Comparison of ENCODE assay signal across 10 cellular contexts in genomic region chr12:65188179-65188709, GRCh38.
DNase-seq lines count a peak whose midpoint lies in the region; ATAC-seq and FAIRE-seq lines count a peak whose summit lies in the region.
"Had no signal": no experiment of that assay in that cellular context is flagged by ENCODE, and none has a peak within 500 bp of the region (broad histone marks: within the 10 kb centered on the region; RNA-seq: fewer than 3 reads in every experiment).

No MANE protein-coding gene starts in this region.

- peak; percentile 9 for DNase-seq in iris pigment epithelial cell (ENCODE audit: low read depth)
- no peak for DNase-seq in effector CD4-positive, alpha-beta T cell
- DNase-seq in NCI-H524 treated with DMSO at 0.1 percent for 48 hours (lab: John Stamatoyannopoulos, UW): no peak
- no peak for DNase-seq in urothelium cell line (ENCODE audit: low spot score)
- DNase-seq: erythroblast, NCI-H146 had no signal

- peak; percentile 51 for ATAC-seq in GM19023 (IDR thresholded peaks at IDR 0.05; ENCODE audit: unreplicated experiment)
- ATAC-seq in GM21717 (IDR thresholded peaks at IDR 0.05; ENCODE audit: unreplicated experiment): peak; percentile 64
- ATAC-seq in HG03342 (IDR thresholded peaks at IDR 0.05; ENCODE audit: unreplicated experiment): peak; percentile 31

- FAIRE-seq in urothelium cell line (lab: Jason Lieb, UNC): no peak
- FAIRE-seq: G401.6 had no signal
